In genomic region chr22:36757608-36758220, GRCh38 we compare ENCODE assay signal across 8 cellular contexts. TPM values are rescaled to one million over a fixed set of nuclear protein-coding genes. Genes with fewer than 3 reads are reported as not detected.
DNase-seq lines count a peak whose midpoint lies in the region; ATAC-seq and TF ChIP-seq lines count a peak whose summit lies in the region.

No MANE protein-coding gene starts in this region.

- H2BK5ac ChIP-seq in mesendoderm (ENCODE audit: low read length): no peak overlapping the region

- H3K27me3 ChIP-seq in mesendoderm (ENCODE audit: insufficient read depth, low read length, poor library complexity): no peaks in the 10 kb centered on the region

- ATAC-seq in HG03442 (IDR thresholded peaks at IDR 0.05; ENCODE audit: unreplicated experiment): no peak

- H3K79me2 ChIP-seq in mesendoderm (ENCODE audit: control insufficient read depth, insufficient read depth, low read length): no peaks in the 10 kb centered on the region

- H3K56ac ChIP-seq in mesendoderm (ENCODE audit: low read length): no peak overlapping the region

- TF ChIP-seq CTCF in 22Rv1 (IDR thresholded peaks at IDR 0.05) (peak; percentile 95), GM12874 (IDR thresholded peaks at IDR 0.05; ENCODE audit: insufficient read depth, low read depth, low read length) (peak; percentile 90)

- no peak overlapping the region for H3K4ac ChIP-seq in mesendoderm (ENCODE audit: low read depth, low read length)

- no CpG with 5 or more reads among the region's 19 CpGs for WGBS in mesendoderm (ENCODE audit: extremely low coverage, insufficient coverage, low lambda C conversion rate)

- H3K18ac ChIP-seq in mesendoderm (ENCODE audit: low read length): no peak overlapping the region

- no peak overlapping the region for H3K23ac ChIP-seq in mesendoderm (ENCODE audit: low read length)

- H3K27ac ChIP-seq in 22Rv1: no peak overlapping the region
- H3K27ac ChIP-seq in mesendoderm (ENCODE audit: low read depth, low read length): no peak overlapping the region

- no peaks in the 10 kb centered on the region for H3K79me1 ChIP-seq in mesendoderm (ENCODE audit: low read length)

- no peaks in the 10 kb centered on the region for H3K4me1 ChIP-seq in mesendoderm (ENCODE audit: control insufficient read depth, low read depth, low read length)

- no peak overlapping the region for H4K8ac ChIP-seq in mesendoderm (ENCODE audit: low read depth, low read length)

- no peak overlapping the region for H3K9ac ChIP-seq in mesendoderm (ENCODE audit: low read length)

- no peak overlapping the region for H3K4me3 ChIP-seq in mesendoderm (ENCODE audit: low read length)

- H2BK120ac ChIP-seq in mesendoderm (ENCODE audit: low read depth, low read length): no peak overlapping the region

- H2BK15ac ChIP-seq in mesendoderm (replicated peaks; ENCODE audit: low read depth): no peak overlapping the region

- no peak overlapping the region for H3K4me2 ChIP-seq in mesendoderm (ENCODE audit: low read length)

- no peak overlapping the region for H2AK5ac ChIP-seq in mesendoderm (ENCODE audit: low read length)

- peak; percentile 44 for DNase-seq in NCI-H345 treated with DMSO at 0.1 percent for 48 hours (lab: John Stamatoyannopoulos, UW; ENCODE audit: unreplicated experiment)
- peak; percentile 83 to 86 for DNase-seq in activated CD4-positive, alpha-beta T cell treated with anti-CD3 and anti-CD28 coated beads, Interleukin-2, amount 50 U/mL, for 48 hours
- DNase-seq in ecto neural progenitor cell (ENCODE audit: low spot score): peak; percentile 87
- peak; percentile 86 for DNase-seq in mesendoderm
- DNase-seq in stimulated activated CD8-positive, alpha-beta memory T cell treated with anti-CD3 and anti-CD28 coated beads, Interleukin-2, amount 100 ng/mL, for 1 hour (ENCODE audit: low read depth in 2 of 2): peak; percentile 42 to 55

- H4K5ac ChIP-seq in mesendoderm (ENCODE audit: low read length): no peak overlapping the region

- H3K36me3 ChIP-seq in mesendoderm (ENCODE audit: control insufficient read depth, insufficient read depth, low read length): no peaks in the 10 kb centered on the region

RNA-seq across cellular contexts. Expression of gene IFT27, which starts 18.2 kb away (rescaled TPM):
- polyA plus RNA-seq in mesendoderm (2013, experiment 1 of 2): 22.0 TPM
- polyA plus RNA-seq in mesendoderm (2013, experiment 2 of 2): 21.5 TPM

RNA-seq across cellular contexts. Expression of gene CACNG2, which starts 54.2 kb away (rescaled TPM):
- polyA plus RNA-seq in mesendoderm (2013, experiment 1 of 2): 0.01 TPM
- polyA plus RNA-seq in mesendoderm (2013, experiment 2 of 2): 0.03 TPM

RNA-seq across cellular contexts. Expression of gene PVALB, which starts 59.1 kb away (rescaled TPM):
- 1.1 TPM for polyA plus RNA-seq in mesendoderm (2013, experiment 1 of 2)
- 1.7 TPM for polyA plus RNA-seq in mesendoderm (2013, experiment 2 of 2)
